Comparison of ENCODE assay signal across 1 cellular context in the genomic region with DNA sequence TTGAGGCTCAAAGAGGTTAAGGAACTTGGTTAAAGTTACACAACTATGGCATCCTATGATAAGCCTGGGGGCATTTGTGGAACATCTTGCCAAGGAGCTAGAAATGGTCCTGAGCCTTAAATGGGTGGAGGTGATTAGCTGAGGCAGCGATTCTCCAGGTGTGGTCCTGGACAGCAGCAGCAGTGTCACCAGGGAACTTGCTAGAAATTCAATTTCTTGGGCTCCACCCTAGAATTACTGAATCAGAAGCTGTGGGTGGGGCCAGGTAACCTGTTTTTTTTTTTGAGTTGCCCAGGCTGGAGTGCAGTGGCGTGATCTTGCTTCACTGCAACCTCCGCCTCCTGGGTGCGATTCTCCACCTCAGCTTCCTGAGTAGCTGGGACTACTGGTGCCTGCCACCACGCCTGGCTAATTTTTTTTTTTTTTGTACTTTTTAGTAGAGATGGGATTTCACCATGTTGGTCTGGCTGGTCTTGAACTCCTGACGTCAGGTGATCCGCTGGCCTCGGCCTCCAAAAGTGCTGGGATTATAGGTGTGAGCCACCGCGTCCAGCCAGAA.
TF ChIP-seq lines count a peak whose summit lies in the region.

No MANE protein-coding gene starts in this region.

TF ChIP-seq in IMR-90, 13 proteins besides CTCF, POLR2A, EP300 and RAD21 (continued from another document):
- TF ChIP-seq BHLHE40 (IDR thresholded peaks at IDR 0.05; ENCODE audit: low read depth, low read length) = no peak
- TF ChIP-seq FOS (IDR thresholded peaks at IDR 0.05; ENCODE audit: low read depth, low read length) = no peak
- TF ChIP-seq SMC3 (IDR thresholded peaks at IDR 0.05; ENCODE audit: low read depth, low read length) = no peak
